ENCODE assay signal across 7 cellular contexts in the genomic region with DNA sequence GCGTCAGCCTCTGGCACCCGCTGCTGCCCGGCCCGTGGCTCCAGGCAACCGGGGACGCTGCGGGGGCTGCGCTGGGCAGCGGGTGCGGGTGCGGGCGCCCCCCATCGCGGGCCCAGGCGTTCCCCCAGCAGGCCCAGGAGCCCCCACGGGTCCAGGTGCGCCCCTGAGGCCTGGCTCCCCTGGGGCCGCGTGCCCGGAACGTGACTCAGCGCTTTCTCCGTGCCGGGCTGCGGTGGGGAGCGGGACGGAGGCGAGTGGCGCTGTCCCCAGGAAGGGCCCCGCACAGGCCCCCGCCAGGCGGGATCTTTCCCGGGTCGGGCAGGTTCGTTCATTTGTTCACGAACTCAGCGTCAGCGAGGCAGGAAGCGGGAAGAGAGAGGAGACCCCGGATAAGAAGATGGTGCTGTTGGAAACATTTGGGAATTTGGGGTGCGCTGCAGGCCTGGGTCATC. TPM values are rescaled to one million over a fixed set of nuclear protein-coding genes. Genes with fewer than 3 reads are reported as not detected.
A peak's percentile ranks its signal among the peaks of the same experiment; 100 is the strongest.
DNase-seq lines count a peak whose midpoint lies in the region; ATAC-seq and TF ChIP-seq lines count a peak whose summit lies in the region.
"Had no signal": no experiment of that assay in that cellular context is flagged by ENCODE, and none has a peak within 500 bp of the region (broad histone marks: within the 10 kb centered on the region; RNA-seq: fewer than 3 reads in every experiment).

No MANE protein-coding gene starts in this region.

- TF ChIP-seq CTCF in HCT116 (IDR thresholded peaks at IDR 0.05 in 2 of 3, conservative IDR thresholded peaks at IDR 0.05 in 1 of 3; ENCODE audit: borderline replicate concordance in 1 of 3, insufficient read depth in 1 of 3, low read depth in 2 of 3, low read length in 2 of 3): no peak
- TF ChIP-seq CTCF in coronary artery (IDR thresholded peaks at IDR 0.05): no peak
- TF ChIP-seq CTCF in prostate gland (IDR thresholded peaks at IDR 0.05): no peak

- CTCF ChIA-PET in HCT116 (lab: Charles Lee): interaction anchor here (0.5 to 10.0 kb wide), 14 partner anchors 8 to 175 kb away, joined by 3 to 132 read pairs (median 4); no protein-coding TSS in a partner anchor

- RAD21 ChIA-PET in HCT116 (lab: Charles Lee; ENCODE audit: low non-redundant PET in 1 of 2, low total read pairs in 2 of 2, uncharacterized antibody in 2 of 2, unreplicated experiment in 2 of 2): interaction anchor here (0.7 to 1.3 kb wide), 8 partner anchors 11 to 522 kb away, joined by 3 to 12 read pairs (median 6); partner anchors contain the start of gene ST6GALNAC1 (in 1 of the 2)

- no peaks in the 10 kb centered on the region for H4K20me1 ChIP-seq in HCT116 (ENCODE audit: insufficient read depth)

- DNase-seq in HCT116 (ENCODE audit: low read depth, low spot score) (no peak), coronary artery (ENCODE audit: low spot score) (no peak), prostate gland (ENCODE audit: low spot score) (no peak), OCI-M2 (lab: John Stamatoyannopoulos, UW; ENCODE audit: unreplicated experiment) (no peak), NCI-H1417 treated with DMSO at 0.1 percent for 48 hours (lab: John Stamatoyannopoulos, UW) (no peak)

- TF ChIP-seq RAD21 in HCT116 (IDR thresholded peaks at IDR 0.05; ENCODE audit: low read depth): no peak

- TF ChIP-seq POLR2A in HCT116 (IDR thresholded peaks at IDR 0.05; ENCODE audit: borderline replicate concordance, extremely low read depth, insufficient read depth, insufficient read length) (no peak), prostate gland (IDR thresholded peaks at IDR 0.05) (no peak)

- H3K4me1 ChIP-seq in HCT116 (ENCODE audit: control insufficient read depth in 1 of 2, insufficient read depth in 2 of 2, low read length in 2 of 2) (peaks cover 0 to 15% of the 10 kb centered on the region in 2 experiments; a peak in 2 of 4 replicates), prostate gland (replicated peaks) (peaks cover 6% of the 10 kb centered on the region)

- no peak for ATAC-seq in HCT116
- no peak for ATAC-seq in GM21737 (IDR thresholded peaks at IDR 0.05; ENCODE audit: unreplicated experiment)

- WGBS in prostate gland: 66% methylated on average over 25 of the region's 41 CpGs

- H3K36me3 ChIP-seq in HCT116 (ENCODE audit: control insufficient read depth in 1 of 2, insufficient read depth in 2 of 2, low read length in 2 of 2) (no peaks in the 10 kb centered on the region), prostate gland (no peaks in the 10 kb centered on the region)

- H3K27ac ChIP-seq in HCT116 (ENCODE audit: low read depth, low read length) (peak overlapping the region; percentile 47; the same call in 1 of the 2 replicates), coronary artery (peak overlapping the region; percentile 3 to 32), prostate gland (no peak overlapping the region)

- H3K27me3 ChIP-seq in HCT116 (ENCODE audit: insufficient read depth, low read length) (no peaks in the 10 kb centered on the region), prostate gland (replicated peaks; ENCODE audit: insufficient read depth) (no peaks in the 10 kb centered on the region)

- BruUV-seq in HCT116 (replicated peaks; lab: Mats Ljungman, UMichigan): no TSS peak

- no peak overlapping the region for H2AFZ ChIP-seq in HCT116 (ENCODE audit: low read depth, low read length, poor library complexity, severe bottlenecking)

- H3K9me2 ChIP-seq in HCT116 (ENCODE audit: insufficient read depth): no peaks in the 10 kb centered on the region

- no peaks in the 10 kb centered on the region for H3K79me2 ChIP-seq in HCT116 (ENCODE audit: insufficient read depth, low read length)

- POLR2A ChIA-PET in HCT116 (lab: Charles Lee): interaction anchor here (1.0 kb wide), 2 partner anchors 142 to 157 kb away, joined by 3 to 5 read pairs; no protein-coding TSS in a partner anchor

- H3K4me2 ChIP-seq in HCT116 (ENCODE audit: low read length): peak overlapping the region; percentile 72; the same call in 1 of the 2 replicates

- intact Hi-C loops in HCT116 (cut with micrococcal nuclease): loop anchor here (1.0 kb wide), 2 partner anchors 60 to 157 kb away; no protein-coding TSS in a partner anchor
- intact Hi-C loops in prostate gland (cut with DNase I): loop anchor here (1.0 to 5.0 kb wide), 3 partner anchors 60 to 175 kb away; no protein-coding TSS in a partner anchor

- H3K9me3 ChIP-seq in HCT116 (ENCODE audit: control insufficient read depth in 1 of 2, insufficient read depth in 1 of 2, low read depth in 1 of 2, low read length in 2 of 2): no peaks in the 10 kb centered on the region
- H3K9me3 ChIP-seq in prostate gland: no peaks in the 10 kb centered on the region

- H3K4me3 ChIP-seq in HCT116 (replicated peaks in 1 of 2; ENCODE audit: low read depth in 1 of 2, low read length in 2 of 2) (no peak overlapping the region), coronary artery (peak overlapping the region; percentile 71), prostate gland (peak overlapping the region; percentile 9 to 20)

- H3K9ac ChIP-seq in HCT116 (ENCODE audit: low read length): peak overlapping the region; percentile 37; the same call in 1 of the 2 replicates

TF ChIP-seq in HCT116, 20 proteins besides CTCF, POLR2A, EP300 and RAD21:
- TF ChIP-seq EZH2phosphoT487 (IDR thresholded peaks at IDR 0.05; ENCODE audit: borderline replicate concordance) (no peak), REST (IDR thresholded peaks at IDR 0.05; ENCODE audit: low read depth) (no peak), CBX3 (IDR thresholded peaks at IDR 0.05; ENCODE audit: low read depth) (no peak), SIN3A (IDR thresholded peaks at IDR 0.05; ENCODE audit: low read depth) (no peak), TCF7L2 (IDR thresholded peaks at IDR 0.05; ENCODE audit: borderline replicate concordance, extremely low read depth, insufficient read depth, insufficient read length) (no peak), FOSL1 (IDR thresholded peaks at IDR 0.05; ENCODE audit: low read depth) (no peak), ZBTB33 (IDR thresholded peaks at IDR 0.05; ENCODE audit: extremely low read depth, insufficient replicate concordance, low read length) (no peak), POLR2AphosphoS5 (IDR thresholded peaks at IDR 0.05; ENCODE audit: low read depth, low read length) (no peak)
- TF ChIP-seq, protein P1, sequence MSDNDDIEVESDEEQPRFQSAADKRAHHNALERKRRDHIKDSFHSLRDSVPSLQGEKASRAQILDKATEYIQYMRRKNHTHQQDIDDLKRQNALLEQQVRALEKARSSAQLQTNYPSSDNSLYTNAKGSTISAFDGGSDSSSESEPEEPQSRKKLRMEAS (IDR thresholded peaks at IDR 0.05): no peak

RNA-seq across cellular contexts. Expression of gene EXOC7, which starts 18.4 kb away (rescaled TPM):
- total RNA-seq in HCT116 (2021; ENCODE audit: unreplicated experiment) (114 TPM), prostate gland (100 to 1,000 TPM; 136 to 159 TPM)
- polyA plus RNA-seq in HCT116 (2012): 57.8 and 59.4 TPM in 2 replicates

RNA-seq across cellular contexts. Expression of gene FOXJ1, which starts 19.1 kb away (rescaled TPM):
- total RNA-seq in HCT116 (2021; ENCODE audit: unreplicated experiment): 0.61 TPM
- polyA plus RNA-seq in HCT116 (2012): 0.27 and 0.30 TPM in 2 replicates
- 10 to 100 TPM in 1 of 2 donors, under 1 TPM in 1; 0.55 to 11.2 TPM for total RNA-seq in prostate gland

RNA-seq across cellular contexts. Expression of gene ZACN, which starts 43.0 kb away (rescaled TPM):
- not detected for total RNA-seq in HCT116 (2021; ENCODE audit: unreplicated experiment)
- 10.7 and 15.1 TPM in 2 replicates for polyA plus RNA-seq in HCT116 (2012)
- not detected for total RNA-seq in prostate gland
- total RNA-seq: kidney epithelial cell had no signal

RNA-seq across cellular contexts. Expression of gene GALR2, which starts 47.4 kb away (rescaled TPM):
- total RNA-seq in HCT116 (2021; ENCODE audit: unreplicated experiment) (0.27 TPM), prostate gland (under 1 TPM in 1 of 2 donors, not detected in 1; 0.80 TPM)
- 0.13 and 0.15 TPM in 2 replicates for polyA plus RNA-seq in HCT116 (2012)

RNA-seq across cellular contexts. Expression of gene SRP68, which starts 49.6 kb away (rescaled TPM):
- total RNA-seq in HCT116 (2021; ENCODE audit: unreplicated experiment) (152 TPM), prostate gland (10 to 100 TPM; 33.5 to 51.2 TPM)
- polyA plus RNA-seq in HCT116 (2012): 117 and 132 TPM in 2 replicates

Comparison
In these comparisons a context has a peak if more than half of its experiments do, and no peak if none do; other contexts are left out.
1. H3K27ac ChIP-seq: peak in HCT116 (single experiment) and coronary artery (2 of 2); none in prostate gland (0 of 2).
2. H3K4me3 ChIP-seq: peak in coronary artery (single experiment) and prostate gland (2 of 2); none in HCT116 (0 of 2).